34 cellular contexts compared by ENCODE assay signal in the genomic region with DNA sequence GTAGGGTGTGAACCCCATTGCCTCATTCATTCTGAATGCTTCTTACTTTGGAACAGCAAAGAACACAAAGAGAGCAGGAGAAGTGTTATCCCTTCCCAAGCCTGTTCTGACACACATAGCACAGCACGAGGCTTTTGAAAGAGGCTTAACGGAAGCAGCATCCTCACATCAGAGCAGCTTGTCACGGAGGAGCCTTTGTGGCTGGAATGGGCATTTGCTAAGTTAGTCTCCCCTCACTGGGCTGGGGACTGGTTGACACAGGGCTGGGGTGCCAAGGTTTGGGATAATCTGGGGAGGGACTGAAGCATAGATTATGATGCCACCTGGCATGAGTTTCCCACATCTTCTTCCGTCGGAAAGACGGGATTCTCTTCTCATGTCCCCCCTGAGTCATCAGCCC.
"Had no signal": no experiment of that assay in that cellular context is flagged by ENCODE, and none has a peak within 500 bp of the region (broad histone marks: within the 10 kb centered on the region; RNA-seq: fewer than 3 reads in every experiment).

No MANE protein-coding gene starts in this region.

- H3K27me3 ChIP-seq: adrenal gland, body of pancreas, brain microvascular endothelial cell, breast epithelium had no signal

- DNase-seq: activated CD4-positive, alpha-beta memory T cell treated with anti-CD3 and anti-CD28 coated beads, Interleukin-2, amount 10 ng/mL, durations not matched to agents 7 days and 5 days; activated CD4-positive, alpha-beta T cell treated with anti-CD3 and anti-CD28 coated beads for 1 hour; activated CD4-positive, alpha-beta T cell treated with anti-CD3 and anti-CD28 coated beads for 36 hours; activated CD4-positive, alpha-beta T cell treated with anti-CD3 and anti-CD28 coated beads for 48 hours; activated CD4-positive, alpha-beta T cell treated with anti-CD3 and anti-CD28 coated beads, Interleukin-2, amount 10 ng/mL, durations not matched to agents 7 days and 5 days; activated CD4-positive, alpha-beta T cell treated with anti-CD3 and anti-CD28 coated beads, Interleukin-2, amount 50 U/mL, for 48 hours; activated CD4-positive, CD25-positive, alpha-beta regulatory T cell; activated CD8-positive, alpha-beta memory T cell treated with anti-CD3 and anti-CD28 coated beads for 24 hours; activated CD8-positive, alpha-beta memory T cell treated with anti-CD3 and anti-CD28 coated beads, Interleukin-2, amount 10 ng/mL, durations not matched to agents 7 days and 5 days; activated CD8-positive, alpha-beta memory T cell treated with anti-CD3 and anti-CD28 coated beads, Interleukin-2, amount 50 U/mL, for 48 hours; activated CD8-positive, alpha-beta T cell treated with anti-CD3 and anti-CD28 coated beads, Interleukin-2, amount 10 ng/mL, durations not matched to agents 7 days and 5 days; activated effector memory CD4-positive, alpha-beta T cell treated with anti-CD3 and anti-CD28 coated beads, Interleukin-2, amount 50 U/mL, for 16 hours; activated gamma-delta T cell treated with Interleukin-2 at 50 U/mL for 16 hours; activated naive CD4-positive, alpha-beta T cell; activated naive CD4-positive, alpha-beta T cell treated with anti-CD3 and anti-CD28 coated beads for 36 hours; activated naive CD4-positive, alpha-beta T cell treated with anti-CD3 and anti-CD28 coated beads, Interleukin-2, amount 50 U/mL, for 16 hours; activated naive CD8-positive, alpha-beta T cell treated with anti-CD3 and anti-CD28 coated beads for 36 hours; activated T-cell treated with anti-CD3 and anti-CD28 coated beads, Interleukin-2, amount 50 U/mL, for 24 hours; activated T-cell treated with anti-CD3 and anti-CD28 coated beads, Interleukin-2, amount 50 U/mL, for 48 hours; adrenal gland; amniotic stem cell; aorta; body of pancreas; brain microvascular endothelial cell; central memory CD4-positive, alpha-beta T cell; T-helper 1 cell; T-helper 2 cell; T-helper 9 cell had no signal

- H3K4me1 ChIP-seq: adrenal gland, body of pancreas, breast epithelium had no signal

- H3K27ac ChIP-seq: adrenal gland, body of pancreas, brain microvascular endothelial cell, breast epithelium, VCaP had no signal

- H3K9me3 ChIP-seq: adrenal gland, body of pancreas had no signal

- ATAC-seq: activated CD4-positive, alpha-beta T cell treated with anti-CD3 and anti-CD28 coated beads for 36 hours; activated CD4-positive, CD25-positive, alpha-beta regulatory T cell treated with anti-CD3 and anti-CD28 coated beads, Interleukin-2, amount 50 U/mL, for 24 hours; activated CD8-positive, alpha-beta memory T cell treated with anti-CD3 and anti-CD28 coated beads, Interleukin-2, amount 10 ng/mL, durations not matched to agents 7 days and 5 days; activated CD8-positive, alpha-beta T cell treated with anti-CD3 and anti-CD28 coated beads, Interleukin-2, amount 10 ng/mL, durations not matched to agents 7 days and 5 days; activated naive CD4-positive, alpha-beta T cell treated with anti-CD3 and anti-CD28 coated beads, Interleukin-2, amount 50 U/mL, for 72 hours; activated T-helper 17 cell treated with anti-CD3 and anti-CD28 coated beads, Interleukin-2, amount 50 U/mL, for 72 hours; body of pancreas; WTC11 had no signal

- H3K4me3 ChIP-seq: adrenal gland, body of pancreas, breast epithelium had no signal
